ENCODE assay signal across 1 cellular context in the genomic region with DNA sequence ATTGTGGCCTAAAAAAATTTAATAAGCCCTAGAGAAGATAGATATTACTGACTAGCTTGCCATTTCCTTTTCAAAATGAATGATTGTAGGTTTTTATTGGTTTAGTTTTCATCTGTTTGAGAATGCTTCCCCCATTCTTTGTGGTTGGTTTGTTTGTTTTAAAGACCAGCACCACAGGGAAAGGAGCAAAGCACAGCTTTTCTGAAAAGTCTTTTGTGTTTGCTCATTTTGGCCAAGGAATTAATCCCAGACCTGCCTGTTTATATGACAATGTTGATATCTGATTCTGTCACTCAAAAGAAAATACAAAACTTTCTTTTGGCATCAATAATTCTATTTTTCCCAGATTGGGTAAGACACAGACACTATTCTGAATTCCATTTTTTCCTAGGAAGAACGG.
TF ChIP-seq lines count a peak whose summit lies in the region.

No MANE protein-coding gene starts in this region.

TF ChIP-seq in IMR-90, 13 proteins besides CTCF, POLR2A, EP300 and RAD21:
- TF ChIP-seq CHD1 (IDR thresholded peaks at IDR 0.05; ENCODE audit: low read depth, low read length) (no peak), RCOR1 (IDR thresholded peaks at IDR 0.05; ENCODE audit: insufficient replicate concordance, low read length) (no peak), RFX5 (IDR thresholded peaks at IDR 0.05; ENCODE audit: low read depth, low read length) (no peak), USF2 (IDR thresholded peaks at IDR 0.05; ENCODE audit: low read depth, low read length) (no peak), MAFK (IDR thresholded peaks at IDR 0.05; ENCODE audit: low read depth, low read length) (no peak), CEBPB (IDR thresholded peaks at IDR 0.05; ENCODE audit: low read depth, low read length) (no peak), SMC3 (IDR thresholded peaks at IDR 0.05; ENCODE audit: low read depth, low read length) (no peak)
- TF ChIP-seq, protein P1, sequence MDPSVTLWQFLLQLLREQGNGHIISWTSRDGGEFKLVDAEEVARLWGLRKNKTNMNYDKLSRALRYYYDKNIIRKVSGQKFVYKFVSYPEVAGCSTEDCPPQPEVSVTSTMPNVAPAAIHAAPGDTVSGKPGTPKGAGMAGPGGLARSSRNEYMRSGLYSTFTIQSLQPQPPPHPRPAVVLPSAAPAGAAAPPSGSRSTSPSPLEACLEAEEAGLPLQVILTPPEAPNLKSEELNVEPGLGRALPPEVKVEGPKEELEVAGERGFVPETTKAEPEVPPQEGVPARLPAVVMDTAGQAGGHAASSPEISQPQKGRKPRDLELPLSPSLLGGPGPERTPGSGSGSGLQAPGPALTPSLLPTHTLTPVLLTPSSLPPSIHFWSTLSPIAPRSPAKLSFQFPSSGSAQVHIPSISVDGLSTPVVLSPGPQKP (IDR thresholded peaks at IDR 0.05; ENCODE audit: borderline replicate concordance, low read depth, low read length): no peak
